Comparison of ENCODE assay signal across 8 cellular contexts in the genomic region with DNA sequence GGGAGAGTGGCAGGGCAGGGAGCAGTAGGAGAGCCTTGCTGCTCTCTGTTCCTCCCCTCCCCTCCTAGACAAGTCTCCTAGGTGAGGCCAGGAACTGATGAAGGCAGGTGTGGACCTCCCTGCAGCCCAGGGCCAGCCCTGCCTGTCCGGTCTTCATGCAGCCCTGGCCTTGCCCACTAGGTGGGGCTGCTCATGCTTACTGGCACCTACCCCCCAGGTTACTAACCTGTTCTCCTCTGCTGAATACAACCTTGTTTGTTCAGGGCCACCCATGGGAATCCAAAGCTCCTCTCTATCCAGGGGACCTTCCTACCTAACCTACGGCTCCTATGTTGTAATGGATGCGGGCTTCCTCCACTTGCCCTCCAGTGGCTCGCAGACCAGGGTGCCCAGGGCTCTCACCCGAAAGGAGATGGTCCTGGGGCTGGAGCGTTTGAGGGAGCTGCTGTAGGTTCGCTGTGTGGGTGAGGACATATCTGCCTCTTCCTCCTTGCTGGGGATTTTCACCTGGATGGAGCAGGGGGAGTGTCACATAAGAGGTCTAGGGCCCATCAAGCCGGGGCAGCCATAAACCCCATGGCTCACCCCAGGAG. TPM values are rescaled to one million over a fixed set of nuclear protein-coding genes. Genes with fewer than 3 reads are reported as not detected.
DNase-seq lines count a peak whose midpoint lies in the region; ATAC-seq and TF ChIP-seq lines count a peak whose summit lies in the region.

No MANE protein-coding gene starts in this region.

- TF ChIP-seq POLR2A in NB4 (IDR thresholded peaks at IDR 0.05; ENCODE audit: extremely low read depth, insufficient read length) (no peak), uterus (IDR thresholded peaks at IDR 0.05) (no peak)

- intact Hi-C loops in uterus (cut with DNase I; ENCODE audit: low total_unique reads), result no loop called here
- intact Hi-C loops in posterior vena cava (cut with DNase I), result no loop called here

- DNase-seq in GM03348 (ENCODE audit: low spot score) (peak; percentile 70), NB4 (ENCODE audit: low read depth) (peak; percentile 32), T-helper 9 cell (peak; percentile 16), dermis blood vessel endothelial cell (peak; percentile 63), midbrain (lab: John Stamatoyannopoulos, UW) (peak; percentile 14), uterus (no peak), posterior vena cava (ENCODE audit: low spot score) (no peak)

- no peaks in the 10 kb centered on the region for H3K36me3 ChIP-seq in uterus

- no peaks in the 10 kb centered on the region for H3K4me1 ChIP-seq in uterus

- peak; percentile 86 for TF ChIP-seq CTCF in NB4 (IDR thresholded peaks at IDR 0.05; ENCODE audit: low read depth, low read length)
- TF ChIP-seq CTCF in uterus (IDR thresholded peaks at IDR 0.05), result peak in 3 of 4 experiments; percentile 22 to 40 (median 27)

- H3K4me3 ChIP-seq in NB4 (ENCODE audit: low read depth, low read length), result no peak overlapping the region
- H3K4me3 ChIP-seq in uterus, result no peak overlapping the region

- H3K27ac ChIP-seq in uterus, result no peak overlapping the region

- ATAC-seq in GM21723 (IDR thresholded peaks at IDR 0.05; ENCODE audit: unreplicated experiment), result peak; percentile 65

- H3K27me3 ChIP-seq in uterus, result no peaks in the 10 kb centered on the region

- no peaks in the 10 kb centered on the region for H3K9me3 ChIP-seq in uterus

RNA-seq across cellular contexts. Expression of gene TNNT2, which starts 7.9 kb away (rescaled TPM):
- total RNA-seq in dermis blood vessel endothelial cell (not detected in 2 replicates), uterus (under 1 TPM in 1 of 4 donors, not detected in 3; 0.21 TPM), posterior vena cava (not detected)

RNA-seq across cellular contexts. Expression of gene LAD1, which starts 13.7 kb away (rescaled TPM):
- total RNA-seq in dermis blood vessel endothelial cell, result 0.09 and 0.68 TPM in 2 replicates
- total RNA-seq in uterus, result 1 to 10 TPM in 1 of 4 donors, under 1 TPM in 2, not detected in 1; 0.26 to 4.8 (median 0.29) TPM
- under 1 TPM in 1 of 2 donors, not detected in 1; 0.29 TPM for total RNA-seq in posterior vena cava

RNA-seq across cellular contexts. Expression of gene TNNI1, which starts 36.1 kb away (rescaled TPM):
- not detected in 2 replicates for total RNA-seq in dermis blood vessel endothelial cell
- 1 to 10 TPM in 1 of 4 donors, under 1 TPM in 1, not detected in 2; 0.30 to 3.9 TPM for total RNA-seq in uterus
- not detected for total RNA-seq in posterior vena cava

Comparison
In these comparisons a context has a peak if more than half of its experiments do, and no peak if none do; other contexts are left out.
1. DNase-seq: peak in GM03348 (single experiment), NB4 (single experiment), T-helper 9 cell (single experiment), dermis blood vessel endothelial cell (single experiment) and midbrain (single experiment); none in uterus (0 of 2) and posterior vena cava (single experiment).